Comparison of ENCODE assay signal across 1 cellular context in genomic region chr7:73918926-73919693, GRCh38.
TF ChIP-seq lines count a peak whose summit lies in the region.

No MANE protein-coding gene starts in this region.

TF ChIP-seq in HepG2, 621 proteins besides CTCF, POLR2A, EP300 and RAD21 (continued from another document):
- TF ChIP-seq, protein P1, sequence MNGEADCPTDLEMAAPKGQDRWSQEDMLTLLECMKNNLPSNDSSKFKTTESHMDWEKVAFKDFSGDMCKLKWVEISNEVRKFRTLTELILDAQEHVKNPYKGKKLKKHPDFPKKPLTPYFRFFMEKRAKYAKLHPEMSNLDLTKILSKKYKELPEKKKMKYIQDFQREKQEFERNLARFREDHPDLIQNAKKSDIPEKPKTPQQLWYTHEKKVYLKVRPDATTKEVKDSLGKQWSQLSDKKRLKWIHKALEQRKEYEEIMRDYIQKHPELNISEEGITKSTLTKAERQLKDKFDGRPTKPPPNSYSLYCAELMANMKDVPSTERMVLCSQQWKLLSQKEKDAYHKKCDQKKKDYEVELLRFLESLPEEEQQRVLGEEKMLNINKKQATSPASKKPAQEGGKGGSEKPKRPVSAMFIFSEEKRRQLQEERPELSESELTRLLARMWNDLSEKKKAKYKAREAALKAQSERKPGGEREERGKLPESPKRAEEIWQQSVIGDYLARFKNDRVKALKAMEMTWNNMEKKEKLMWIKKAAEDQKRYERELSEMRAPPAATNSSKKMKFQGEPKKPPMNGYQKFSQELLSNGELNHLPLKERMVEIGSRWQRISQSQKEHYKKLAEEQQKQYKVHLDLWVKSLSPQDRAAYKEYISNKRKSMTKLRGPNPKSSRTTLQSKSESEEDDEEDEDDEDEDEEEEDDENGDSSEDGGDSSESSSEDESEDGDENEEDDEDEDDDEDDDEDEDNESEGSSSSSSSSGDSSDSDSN (CRISPR knock-in tag; IDR thresholded peaks at IDR 0.05): no peak
- TF ChIP-seq MED8 (CRISPR knock-in tag; IDR thresholded peaks at IDR 0.05; ENCODE audit: insufficient replicate concordance): no peak
- TF ChIP-seq HIVEP1 (CRISPR knock-in tag; IDR thresholded peaks at IDR 0.05): no peak
- TF ChIP-seq MIXL1 (CRISPR knock-in tag; IDR thresholded peaks at IDR 0.05): no peak
- TF ChIP-seq ZBTB1 (CRISPR knock-in tag; IDR thresholded peaks at IDR 0.05; ENCODE audit: borderline replicate concordance): no peak
- no peak for TF ChIP-seq THAP11 (CRISPR knock-in tag; IDR thresholded peaks at IDR 0.05)
- no peak for TF ChIP-seq NR3C1 (CRISPR knock-in tag; IDR thresholded peaks at IDR 0.05)
- no peak for TF ChIP-seq TARDBP (CRISPR knock-in tag; IDR thresholded peaks at IDR 0.05)
- TF ChIP-seq ZFYVE20 (CRISPR knock-in tag; IDR thresholded peaks at IDR 0.05; ENCODE audit: borderline replicate concordance, low read depth): no peak
- TF ChIP-seq ZNF883 (CRISPR knock-in tag; IDR thresholded peaks at IDR 0.05; ENCODE audit: not compliant biosample characterization): no peak
- no peak for TF ChIP-seq ZSCAN12 (CRISPR knock-in tag; IDR thresholded peaks at IDR 0.05)
- no peak for TF ChIP-seq NFE2L1 (CRISPR knock-in tag; IDR thresholded peaks at IDR 0.05; ENCODE audit: borderline replicate concordance)
- TF ChIP-seq TIGD3 (CRISPR knock-in tag; IDR thresholded peaks at IDR 0.05; ENCODE audit: borderline replicate concordance): no peak
TF ChIP-seq in HepG2: peak in this region for 0.
